In the genomic region with DNA sequence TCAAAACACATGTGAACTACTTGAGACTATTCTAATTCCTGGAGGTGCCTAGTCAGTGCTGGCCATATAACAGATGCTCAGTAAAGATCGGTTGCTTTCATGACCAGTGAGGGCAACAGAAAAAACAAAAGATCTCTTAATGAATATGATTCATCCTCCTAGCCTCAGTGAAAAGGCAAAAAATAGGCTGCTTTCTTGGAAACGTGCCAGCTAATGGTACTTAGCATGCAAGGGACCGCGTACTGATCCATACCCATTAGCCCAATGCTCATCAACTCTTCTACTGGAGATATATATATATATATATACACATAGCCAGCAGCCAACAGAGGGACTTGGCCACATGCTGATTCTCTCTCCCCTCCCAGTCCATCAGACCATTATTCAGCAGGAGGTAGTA, we compare ENCODE assay signal across 19 cellular contexts.
A peak's percentile ranks its signal among the peaks of the same experiment; 100 is the strongest.
DNase-seq lines count a peak whose midpoint lies in the region; ATAC-seq and TF ChIP-seq lines count a peak whose summit lies in the region.
"Had no signal": no experiment of that assay in that cellular context is flagged by ENCODE, and none has a peak within 500 bp of the region (broad histone marks: within the 10 kb centered on the region; RNA-seq: fewer than 3 reads in every experiment).

No MANE protein-coding gene starts in this region.

- peaks cover 8% of the 10 kb centered on the region for H3K27me3 ChIP-seq in upper lobe of right lung

- no peaks in the 10 kb centered on the region for H3K36me3 ChIP-seq in upper lobe of right lung

- H3K4me1 ChIP-seq in upper lobe of right lung: no peaks in the 10 kb centered on the region
- H3K4me1 ChIP-seq: A549, Caco-2 had no signal

- DNase-seq in NCI-H82 (lab: John Stamatoyannopoulos, UW) (peak; percentile 20), NCI-H82 treated with DMSO at 0.1 percent for 48 hours (lab: John Stamatoyannopoulos, UW; ENCODE audit: unreplicated experiment) (no peak), NCI-H146 (lab: John Stamatoyannopoulos, UW) (peak; percentile 45), RPMI7951 (ENCODE audit: low read depth) (peak; percentile 30), stromal cell of bone marrow (ENCODE audit: low read depth) (peak; percentile 1), NCI-H2107 treated with DMSO at 0.1 percent for 48 hours (lab: John Stamatoyannopoulos, UW; ENCODE audit: unreplicated experiment) (no peak), upper lobe of right lung (no peak)
- DNase-seq: AML-193, Caco-2, DND-41, Kasumi-1, NCI-H1694, NCI-H2171, NCI-H524, SHP77, T-helper 2 cell had no signal

- ATAC-seq in upper lobe of right lung (no peak), HG03159 (IDR thresholded peaks at IDR 0.05; ENCODE audit: unreplicated experiment) (no peak)
- ATAC-seq: A549, Panc1 had no signal

- TF ChIP-seq CTCF in upper lobe of right lung (IDR thresholded peaks at IDR 0.05): no peak

- no peaks in the 10 kb centered on the region for H3K9me3 ChIP-seq in upper lobe of right lung
- H3K9me3 ChIP-seq: A549, Caco-2 had no signal

- intact Hi-C loops in upper lobe of right lung (cut with DNase I): no loop called here

- H3K4me3 ChIP-seq in upper lobe of right lung: no peak overlapping the region
- H3K4me3 ChIP-seq: A549 had no signal

- no peak overlapping the region for H3K27ac ChIP-seq in upper lobe of right lung
- H3K27ac ChIP-seq: A549 had no signal

Comparison
In these comparisons a context has a peak if more than half of its experiments do, and no peak if none do; other contexts are left out.
1. DNase-seq: peak in NCI-H82 (single experiment), NCI-H146 (single experiment), RPMI7951 (single experiment) and stromal cell of bone marrow (single experiment); none in NCI-H82 treated with DMSO at 0.1 percent for 48 hours (single experiment), NCI-H2107 treated with DMSO at 0.1 percent for 48 hours (single experiment) and upper lobe of right lung (single experiment).